ENCODE assay signal across 25 cellular contexts in genomic region chr5:54004697-54005096, GRCh38.
DNase-seq lines count a peak whose midpoint lies in the region; ATAC-seq, FAIRE-seq and TF ChIP-seq lines count a peak whose summit lies in the region.
"Had no signal": no experiment of that assay in that cellular context is flagged by ENCODE, and none has a peak within 500 bp of the region (broad histone marks: within the 10 kb centered on the region; RNA-seq: fewer than 3 reads in every experiment).

No MANE protein-coding gene starts in this region.

- H3K79me1 ChIP-seq in H9 (ENCODE audit: insufficient read depth, low read depth, low read length, poor library complexity, severe bottlenecking), result no peaks in the 10 kb centered on the region
- H3K79me1 ChIP-seq in H1 (ENCODE audit: low read depth, low read length), result no peaks in the 10 kb centered on the region

- no CpG with 5 or more reads among the region's 3 CpGs for WGBS in H9 (ENCODE audit: extremely low coverage, insufficient read length, low lambda C conversion rate)
- 89% methylated on average over 3 of the region's 3 CpGs; no CpG with 5 or more reads in 1 of the 2 experiments for WGBS in H1 (ENCODE audit: extremely low coverage in 1 of 2, insufficient coverage in 1 of 2, insufficient read length in 1 of 2, insufficient replicate concordance in 2 of 2, low coverage in 1 of 2, low lambda C conversion rate in 2 of 2, missing lambda C conversion rate in 1 of 2), 2 experiments

- no peak overlapping the region for H2BK12ac ChIP-seq in H9 (ENCODE audit: insufficient read length, low read depth, low read length)
- H2BK12ac ChIP-seq in H1 (ENCODE audit: low read depth, low read length), result no peak overlapping the region

- H2AK5ac ChIP-seq in H9 (ENCODE audit: insufficient read length, low read length) (no peak overlapping the region), H1 (ENCODE audit: low read depth, low read length) (0 out of 2 replicates have a peak overlapping the region, but pooled peaks have one; percentile 31)

- CTCF ChIA-PET in activated CD4-positive, alpha-beta T cell treated with anti-CD3 and anti-CD28 coated beads, Interleukin-2, amount 10 ng/mL, durations not matched to agents 7 days and 5 days (lab: Charles Lee), result no interaction called here
- CTCF ChIA-PET in activated CD4-positive, alpha-beta T cell treated with anti-CD3 and anti-CD28 coated beads for 36 hours (lab: Charles Lee), result no interaction called here
- CTCF ChIA-PET in H1 (lab: Charles Lee; ENCODE audit: partially characterized antibody), result interaction anchor here (1.0 kb wide), 1 partner anchor 10 kb away, joined by 5 read pairs; no protein-coding TSS in a partner anchor
- CTCF ChIA-PET in CD8-positive, alpha-beta T cell (lab: Charles Lee), result no interaction called here

- H3K36me3 ChIP-seq in H1 (ENCODE audit: control insufficient read depth in 2 of 4, insufficient read depth in 4 of 4, low read length in 3 of 4), result no peaks in the 10 kb centered on the region
- no peaks in the 10 kb centered on the region for H3K36me3 ChIP-seq in CD8-positive, alpha-beta T cell (ENCODE audit: insufficient read depth, low read length)
- H3K36me3 ChIP-seq: BE2C; BLaER1 treated with 17β-estradiol and CSF1 and Interleukin-3, amounts not matched to agents 10 nM and 100 nM; HAP-1 had no signal

- H3K9ac ChIP-seq in H9 (ENCODE audit: extremely low read depth, insufficient read length, low read length) (no peak overlapping the region), H1 (replicated peaks in 1 of 4; ENCODE audit: extremely low read depth in 1 of 4, low read depth in 3 of 4, low read length in 3 of 4) (no peak overlapping the region)
- H3K9ac ChIP-seq: BLaER1 treated with 17β-estradiol and CSF1 and Interleukin-3, amounts not matched to agents 10 nM and 100 nM had no signal

- H3K9me3 ChIP-seq in H9 (ENCODE audit: control insufficient read depth, low read depth, low read length), result no peaks in the 10 kb centered on the region
- H3K9me3 ChIP-seq in H1 (ENCODE audit: insufficient read depth in 2 of 2, low read depth in 1 of 2, low read length in 1 of 2), result no peaks in the 10 kb centered on the region
- H3K9me3 ChIP-seq in CD8-positive, alpha-beta T cell (ENCODE audit: low read length), result no peaks in the 10 kb centered on the region
- H3K9me3 ChIP-seq: BE2C; BLaER1 treated with 17β-estradiol and CSF1 and Interleukin-3, amounts not matched to agents 10 nM and 100 nM; HAP-1 had no signal

- no peak for TF ChIP-seq EP300 in H1 (IDR thresholded peaks at IDR 0.05; ENCODE audit: borderline replicate concordance in 1 of 2, low read depth in 2 of 2, low read length in 2 of 2)

- H2BK5ac ChIP-seq in H9 (ENCODE audit: insufficient read length, low read length) (no peak overlapping the region), H1 (ENCODE audit: low read depth, low read length) (no peak overlapping the region)

- DNase-seq in activated CD4-positive, alpha-beta T cell treated with anti-CD3 and anti-CD28 coated beads, Interleukin-2, amount 10 ng/mL, durations not matched to agents 7 days and 5 days, result no peak
- no peak for DNase-seq in activated CD4-positive, alpha-beta T cell treated with anti-CD3 and anti-CD28 coated beads for 36 hours
- DNase-seq in H9, result no peak
- DNase-seq in H1 (ENCODE audit: low read depth in 1 of 2, low spot score in 2 of 2), result no peak
- DNase-seq in progenitor cell of endocrine pancreas (ENCODE audit: low spot score, unreplicated experiment), result no peak
- no peak for DNase-seq in CD8-positive, alpha-beta T cell
- DNase-seq in stimulated activated CD4-positive, alpha-beta T cell treated with anti-CD3 and anti-CD28 coated beads, Interleukin-2, amount 100 ng/mL, for 48 hours, result no peak
- DNase-seq: ACHN; AML-193; BE2C; Calu3; CD4-positive, alpha-beta T cell; COR-L47; DMS53; DMS79 treated with DMSO at 0.1 percent for 48 hours; GF-D8; HFFc6 had no signal

- TF ChIP-seq CTCF in H9 (conservative IDR thresholded peaks at IDR 0.05) (no peak), H1 (IDR thresholded peaks at IDR 0.05; ENCODE audit: control extremely low read depth in 1 of 3, insufficient read depth in 1 of 3, low read depth in 1 of 3, low read length in 3 of 3) (no peak), progenitor cell of endocrine pancreas (IDR thresholded peaks at IDR 0.05; ENCODE audit: unreplicated experiment) (no peak)
- TF ChIP-seq CTCF in CD8-positive, alpha-beta T cell (IDR thresholded peaks at IDR 0.05), result no peak

- H3K4me2 ChIP-seq in H9 (ENCODE audit: insufficient read depth, insufficient read length, low read length), result no peak overlapping the region
- no peak overlapping the region for H3K4me2 ChIP-seq in H1 (ENCODE audit: insufficient read depth in 1 of 2, low read depth in 2 of 2, low read length in 2 of 2)
- H3K4me2 ChIP-seq: BLaER1 treated with 17β-estradiol and CSF1 and Interleukin-3, amounts not matched to agents 10 nM and 100 nM had no signal

- POLR2A ChIA-PET in activated CD4-positive, alpha-beta T cell treated with anti-CD3 and anti-CD28 coated beads, Interleukin-2, amount 10 ng/mL, durations not matched to agents 7 days and 5 days (lab: Charles Lee), result no interaction called here
- POLR2A ChIA-PET in activated CD4-positive, alpha-beta T cell treated with anti-CD3 and anti-CD28 coated beads for 36 hours (lab: Charles Lee), result no interaction called here
- POLR2A ChIA-PET in H1 (lab: Charles Lee; ENCODE audit: partially characterized antibody), result interaction anchor here (0.6 to 1.0 kb wide), 4 partner anchors 10 to 142 kb away, joined by 3 read pairs; no protein-coding TSS in a partner anchor
- POLR2A ChIA-PET in CD8-positive, alpha-beta T cell (lab: Charles Lee), result no interaction called here

- no peak overlapping the region for H4K91ac ChIP-seq in H9 (ENCODE audit: insufficient read length, low read depth, low read length)
- peak overlapping the region; percentile 6 for H4K91ac ChIP-seq in H1 (replicated peaks; ENCODE audit: insufficient read length, low read length)

- no peak overlapping the region for H3T11ph ChIP-seq in H9 (ENCODE audit: low read length)

- no peak overlapping the region for H3K14ac ChIP-seq in H9 (ENCODE audit: insufficient read depth, low read length)
- H3K14ac ChIP-seq in H1 (ENCODE audit: insufficient read length), result no peak overlapping the region

- no peak overlapping the region for H4K5ac ChIP-seq in H9 (ENCODE audit: insufficient read length, low read depth, low read length)
- no peak overlapping the region for H4K5ac ChIP-seq in H1 (ENCODE audit: insufficient read length, low read depth, low read length)

- H3K23ac ChIP-seq in H9 (ENCODE audit: insufficient read length, low read depth, low read length) (no peak overlapping the region), H1 (ENCODE audit: insufficient read length) (no peak overlapping the region)

- H3K4me1 ChIP-seq in H9 (ENCODE audit: insufficient read depth, low read length), result peaks cover 13% of the 10 kb centered on the region
- peaks cover 0 to 20% (median 7%) of the 10 kb centered on the region in 4 experiments; a peak in 4 of 7 replicates for H3K4me1 ChIP-seq in H1 (replicated peaks in 1 of 4; ENCODE audit: control insufficient read depth in 3 of 4, insufficient read depth in 4 of 4, low read length in 3 of 4)
- no peaks in the 10 kb centered on the region for H3K4me1 ChIP-seq in CD8-positive, alpha-beta T cell (ENCODE audit: insufficient read depth, low read length)
- H3K4me1 ChIP-seq: BE2C had no signal

- no peak overlapping the region for H3K56ac ChIP-seq in H9 (ENCODE audit: insufficient read length, low read depth, low read length)
- no peak overlapping the region for H3K56ac ChIP-seq in H1 (replicated peaks; ENCODE audit: insufficient read length, low read depth, low read length)

- no peak for ATAC-seq in activated CD4-positive, alpha-beta T cell treated with anti-CD3 and anti-CD28 coated beads for 36 hours
- no peak for ATAC-seq in CD8-positive, alpha-beta T cell
- no peak for ATAC-seq in HG03135 (IDR thresholded peaks at IDR 0.05; ENCODE audit: unreplicated experiment)

- H3K27ac ChIP-seq in H9 (ENCODE audit: insufficient read length, low read depth, low read length), result no peak overlapping the region
- no peak overlapping the region for H3K27ac ChIP-seq in H1 (ENCODE audit: low read depth, low read length)
- H3K27ac ChIP-seq in CD8-positive, alpha-beta T cell (ENCODE audit: low read depth, low read length), result no peak overlapping the region
- H3K27ac ChIP-seq: 22Rv1; BLaER1 treated with 17β-estradiol and CSF1 and Interleukin-3, amounts not matched to agents 10 nM and 100 nM had no signal

- H2BK120ac ChIP-seq in H9 (ENCODE audit: low read depth, low read length, poor library complexity, severe bottlenecking) (no peak overlapping the region), H1 (replicated peaks; ENCODE audit: low read depth, low read length) (no peak overlapping the region)

- H2AFZ ChIP-seq in H9 (ENCODE audit: low read length) (no peak overlapping the region), H1 (ENCODE audit: low read length) (no peak overlapping the region)

- H3K23me2 ChIP-seq in H9 (ENCODE audit: insufficient read length, low read depth, low read length, poor library complexity, severe bottlenecking) (no peaks in the 10 kb centered on the region), H1 (ENCODE audit: low read depth, low read length) (no peaks in the 10 kb centered on the region)

- H3K9me3 Mint-ChIP-seq in activated CD4-positive, alpha-beta T cell treated with anti-CD3 and anti-CD28 coated beads, Interleukin-2, amount 10 ng/mL, durations not matched to agents 7 days and 5 days, result no peaks in the 10 kb centered on the region
- no peaks in the 10 kb centered on the region for H3K9me3 Mint-ChIP-seq in activated CD4-positive, alpha-beta T cell treated with anti-CD3 and anti-CD28 coated beads for 36 hours (ENCODE audit: low read depth)
- H3K9me3 Mint-ChIP-seq in H9 (no peaks in the 10 kb centered on the region), progenitor cell of endocrine pancreas (ENCODE audit: low read depth) (no peaks in the 10 kb centered on the region)
- no peaks in the 10 kb centered on the region for H3K9me3 Mint-ChIP-seq in CD8-positive, alpha-beta T cell
- H3K9me3 Mint-ChIP-seq: CD4-positive, alpha-beta T cell; HFFc6 had no signal

- H3K4me3 Mint-ChIP-seq in activated CD4-positive, alpha-beta T cell treated with anti-CD3 and anti-CD28 coated beads, Interleukin-2, amount 10 ng/mL, durations not matched to agents 7 days and 5 days, result no peak overlapping the region
- no peak overlapping the region for H3K4me3 Mint-ChIP-seq in activated CD4-positive, alpha-beta T cell treated with anti-CD3 and anti-CD28 coated beads for 36 hours
- H3K4me3 Mint-ChIP-seq in H9 (no peak overlapping the region), progenitor cell of endocrine pancreas (ENCODE audit: low read depth) (no peak overlapping the region)
- no peak overlapping the region for H3K4me3 Mint-ChIP-seq in CD8-positive, alpha-beta T cell
- H3K4me3 Mint-ChIP-seq: CD14-positive monocyte; CD4-positive, alpha-beta T cell; HFFc6 had no signal

- no peaks in the 10 kb centered on the region for H3K4me1 Mint-ChIP-seq in activated CD4-positive, alpha-beta T cell treated with anti-CD3 and anti-CD28 coated beads, Interleukin-2, amount 10 ng/mL, durations not matched to agents 7 days and 5 days
- H3K4me1 Mint-ChIP-seq in activated CD4-positive, alpha-beta T cell treated with anti-CD3 and anti-CD28 coated beads for 36 hours, result no peaks in the 10 kb centered on the region
- H3K4me1 Mint-ChIP-seq in H9 (peaks cover 32 to 40% of the 10 kb centered on the region in 2 experiments), progenitor cell of endocrine pancreas (ENCODE audit: low read depth) (peaks cover 24% of the 10 kb centered on the region)
- H3K4me1 Mint-ChIP-seq in CD8-positive, alpha-beta T cell (ENCODE audit: low read depth), result no peaks in the 10 kb centered on the region

- H3K27ac Mint-ChIP-seq in activated CD4-positive, alpha-beta T cell treated with anti-CD3 and anti-CD28 coated beads, Interleukin-2, amount 10 ng/mL, durations not matched to agents 7 days and 5 days, result peak overlapping the region; percentile 2
- no peak overlapping the region for H3K27ac Mint-ChIP-seq in activated CD4-positive, alpha-beta T cell treated with anti-CD3 and anti-CD28 coated beads for 36 hours
- peak overlapping the region in 2 of 3 experiments; percentile 15 to 52; a peak in 2 of 7 replicates for H3K27ac Mint-ChIP-seq in H9
- peak overlapping the region; percentile 11 for H3K27ac Mint-ChIP-seq in progenitor cell of endocrine pancreas
- H3K27ac Mint-ChIP-seq in CD8-positive, alpha-beta T cell, result no peak overlapping the region
- H3K27ac Mint-ChIP-seq: CD14-positive monocyte; CD4-positive, alpha-beta T cell; HFFc6 had no signal

- TF ChIP-seq POLR2A in H1 (IDR thresholded peaks at IDR 0.05; ENCODE audit: control extremely low read depth in 1 of 2, low read depth in 2 of 2, low read length in 2 of 2), result no peak

- H4K20me1 ChIP-seq in H9 (ENCODE audit: control insufficient read depth, insufficient read depth, insufficient read length), result no peaks in the 10 kb centered on the region
- H4K20me1 ChIP-seq in H1 (replicated peaks in 1 of 2; ENCODE audit: control insufficient read depth in 1 of 2, insufficient read depth in 2 of 2, low read length in 2 of 2), result no peaks in the 10 kb centered on the region
- H4K20me1 ChIP-seq: BLaER1 treated with 17β-estradiol and CSF1 and Interleukin-3, amounts not matched to agents 10 nM and 100 nM had no signal

- H3K36me3 Mint-ChIP-seq in activated CD4-positive, alpha-beta T cell treated with anti-CD3 and anti-CD28 coated beads, Interleukin-2, amount 10 ng/mL, durations not matched to agents 7 days and 5 days (ENCODE audit: low read depth), result no peaks in the 10 kb centered on the region
- peaks cover 6% of the 10 kb centered on the region for H3K36me3 Mint-ChIP-seq in activated CD4-positive, alpha-beta T cell treated with anti-CD3 and anti-CD28 coated beads for 36 hours (ENCODE audit: low read depth)
- no peaks in the 10 kb centered on the region; a peak in 1 of 7 replicates for H3K36me3 Mint-ChIP-seq in H9 (ENCODE audit: insufficient read depth in 1 of 3, low read depth in 3 of 3)
- H3K36me3 Mint-ChIP-seq in progenitor cell of endocrine pancreas (ENCODE audit: insufficient read depth), result no peaks in the 10 kb centered on the region
- peaks cover 2% of the 10 kb centered on the region for H3K36me3 Mint-ChIP-seq in CD8-positive, alpha-beta T cell
- H3K36me3 Mint-ChIP-seq: CD14-positive monocyte had no signal

- H3K18ac ChIP-seq in H9 (ENCODE audit: insufficient read length, low read depth, low read length), result no peak overlapping the region
- no peak overlapping the region for H3K18ac ChIP-seq in H1 (ENCODE audit: extremely low read depth, low read length)

- intact Hi-C loops in activated CD4-positive, alpha-beta T cell treated with anti-CD3 and anti-CD28 coated beads for 36 hours (cut with DNase I, micrococcal nuclease), result no loop called here
- intact Hi-C loops in CD8-positive, alpha-beta T cell (cut with DNase I, micrococcal nuclease), result no loop called here

- H4K8ac ChIP-seq in H9 (replicated peaks; ENCODE audit: insufficient read length, low read depth, low read length) (no peak overlapping the region), H1 (ENCODE audit: extremely low read depth, insufficient read depth, low read length) (no peak overlapping the region)

- TF ChIP-seq RAD21 in H1 (IDR thresholded peaks at IDR 0.05 in 1 of 2, conservative IDR thresholded peaks at IDR 0.05 in 1 of 2; ENCODE audit: low read depth in 2 of 2, low read length in 2 of 2), result no peak

- H2BK20ac ChIP-seq in H9 (ENCODE audit: low read depth, low read length, poor library complexity, severe bottlenecking) (no peak overlapping the region), H1 (ENCODE audit: low read length) (no peak overlapping the region)

- no peak overlapping the region for H2BK15ac ChIP-seq in H9 (ENCODE audit: low read depth, low read length)
- no peak overlapping the region for H2BK15ac ChIP-seq in H1 (ENCODE audit: low read length)

- H3K4me3 ChIP-seq in H1 (ENCODE audit: extremely low read depth in 1 of 4, insufficient read depth in 2 of 4, low read depth in 3 of 4, low read length in 4 of 4), result no peak overlapping the region
- H3K4me3 ChIP-seq in CD8-positive, alpha-beta T cell (ENCODE audit: low read depth, low read length), result no peak overlapping the region
- H3K4me3 ChIP-seq: BLaER1 treated with 17β-estradiol and CSF1 and Interleukin-3, amounts not matched to agents 10 nM and 100 nM; HAP-1 had no signal

- H3K4ac ChIP-seq in H9 (ENCODE audit: low read depth, low read length) (no peak overlapping the region), H1 (replicated peaks; ENCODE audit: insufficient read length, low read depth, low read length) (no peak overlapping the region)

- H3K27me3 ChIP-seq in H9 (ENCODE audit: insufficient read depth, low read length) (no peaks in the 10 kb centered on the region), H1 (replicated peaks in 1 of 4; ENCODE audit: control insufficient read depth in 3 of 4, extremely low read depth in 1 of 4, insufficient read depth in 3 of 4, low read length in 3 of 4) (no peaks in the 10 kb centered on the region)
- H3K27me3 ChIP-seq in CD8-positive, alpha-beta T cell (ENCODE audit: insufficient read depth, low read length), result no peaks in the 10 kb centered on the region
- H3K27me3 ChIP-seq: BE2C; BLaER1 treated with 17β-estradiol and CSF1 and Interleukin-3, amounts not matched to agents 10 nM and 100 nM had no signal

- no peak for FAIRE-seq in H1 (lab: Jason Lieb, UNC)
- FAIRE-seq: A204.1, GM12891, GM18507 had no signal

- H3K79me2 ChIP-seq in H9 (ENCODE audit: insufficient read depth, low read length) (no peaks in the 10 kb centered on the region), H1 (ENCODE audit: control insufficient read depth in 1 of 2, insufficient read depth in 2 of 2, low read length in 2 of 2) (no peaks in the 10 kb centered on the region)

- no peaks in the 10 kb centered on the region for H3K27me3 Mint-ChIP-seq in activated CD4-positive, alpha-beta T cell treated with anti-CD3 and anti-CD28 coated beads, Interleukin-2, amount 10 ng/mL, durations not matched to agents 7 days and 5 days
- H3K27me3 Mint-ChIP-seq in activated CD4-positive, alpha-beta T cell treated with anti-CD3 and anti-CD28 coated beads for 36 hours, result no peaks in the 10 kb centered on the region
- H3K27me3 Mint-ChIP-seq in H9 (ENCODE audit: low read depth) (no peaks in the 10 kb centered on the region), progenitor cell of endocrine pancreas (no peaks in the 10 kb centered on the region)
- H3K27me3 Mint-ChIP-seq in CD8-positive, alpha-beta T cell (ENCODE audit: low read depth), result no peaks in the 10 kb centered on the region
- H3K27me3 Mint-ChIP-seq: CD4-positive, alpha-beta T cell had no signal

Comparison
In these comparisons a context has a peak if more than half of its experiments do, and no peak if none do; other contexts are left out.
1. H3K27ac Mint-ChIP-seq: peak in activated CD4-positive, alpha-beta T cell treated with anti-CD3 and anti-CD28 coated beads, Interleukin-2, amount 10 ng/mL, durations not matched to agents 7 days and 5 days (single experiment), H9 (2 of 3) and progenitor cell of endocrine pancreas (single experiment); none in activated CD4-positive, alpha-beta T cell treated with anti-CD3 and anti-CD28 coated beads for 36 hours (single experiment) and CD8-positive, alpha-beta T cell (single experiment).